ENCODE assay signal across 8 cellular contexts in genomic region chr4:2793920-2794706, GRCh38. TPM values are rescaled to one million over a fixed set of nuclear protein-coding genes. Genes with fewer than 3 reads are reported as not detected.
DNase-seq lines count a peak whose midpoint lies in the region; ATAC-seq and TF ChIP-seq lines count a peak whose summit lies in the region.

No MANE protein-coding gene starts in this region.

- TF ChIP-seq POLR2A in breast epithelium (IDR thresholded peaks at IDR 0.05) (no peak), lower leg skin (IDR thresholded peaks at IDR 0.05) (no peak)

- H3K27ac ChIP-seq in breast epithelium = peak overlapping the region; percentile 87

- no peaks in the 10 kb centered on the region for H3K9me3 Mint-ChIP-seq in type B pancreatic cell

- H3K4me1 ChIP-seq in breast epithelium = peaks cover 19 to 39% of the 10 kb centered on the region in 2 donors

- no peak for ATAC-seq in GM18498 (IDR thresholded peaks at IDR 0.05; ENCODE audit: unreplicated experiment)
- no peak for ATAC-seq in HG02981 (IDR thresholded peaks at IDR 0.05; ENCODE audit: unreplicated experiment)

- no peaks in the 10 kb centered on the region for H3K9me3 ChIP-seq in breast epithelium

- H3K27ac Mint-ChIP-seq in type B pancreatic cell = no peak overlapping the region

- H3K4me1 Mint-ChIP-seq in type B pancreatic cell (ENCODE audit: unreplicated experiment) = no peaks in the 10 kb centered on the region

- H3K27me3 Mint-ChIP-seq in type B pancreatic cell = no peaks in the 10 kb centered on the region

- 13 to 21% methylated on average over 14 of the region's 14 CpGs for WGBS in lower leg skin, 2 donors

- peak overlapping the region; percentile 84 for H3K4me3 Mint-ChIP-seq in type B pancreatic cell

- intact Hi-C loops in breast epithelium (cut with DNase I; ENCODE audit: low total_unique reads) = no loop called here
- intact Hi-C loops in lower leg skin (cut with DNase I; ENCODE audit: low total_unique reads) = no loop called here

- H3K4me3 ChIP-seq in breast epithelium (peak overlapping the region; percentile 72 to 88 (median 79)), lower leg skin (ENCODE audit: low read depth, poor library complexity, severe bottlenecking) (peak overlapping the region; percentile 54)

- H3K36me3 ChIP-seq in breast epithelium = no peaks in the 10 kb centered on the region

- no peaks in the 10 kb centered on the region for H3K36me3 Mint-ChIP-seq in type B pancreatic cell

- DNase-seq in GF-D8 (lab: John Stamatoyannopoulos, UW) (peak; percentile 10), NOMO-1 treated with dmso at 0.1 percent for 144 hours (lab: John Stamatoyannopoulos, UW; ENCODE audit: unreplicated experiment) (peak; percentile 28), breast epithelium (ENCODE audit: low spot score in 2 of 2) (peak; percentile 57 to 59), lower leg skin (ENCODE audit: low spot score in 2 of 2) (peak; percentile 40 to 90), type B pancreatic cell (ENCODE audit: extremely low spot score, unreplicated experiment) (no peak), GDM1 (lab: John Stamatoyannopoulos, UW) (no peak)

- TF ChIP-seq CTCF in breast epithelium (IDR thresholded peaks at IDR 0.05) = peak in 1 of 3 donors; percentile 14
- TF ChIP-seq CTCF in lower leg skin (IDR thresholded peaks at IDR 0.05) = no peak
- no peak for TF ChIP-seq CTCF in type B pancreatic cell (conservative IDR thresholded peaks at IDR 0.05)

- no peaks in the 10 kb centered on the region for H3K27me3 ChIP-seq in breast epithelium

RNA-seq across cellular contexts. Expression of gene SH3BP2, which starts 1.2 kb away (rescaled TPM):
- total RNA-seq in breast epithelium (10 to 100 TPM; 40.5 to 74.8 (median 59.3) TPM), lower leg skin (100 to 1,000 TPM; 106 to 291 (median 178) TPM), type B pancreatic cell (ENCODE audit: low replicate concordance) (31.4 and 45.4 TPM in 2 replicates)

RNA-seq across cellular contexts. Expression of gene TNIP2, which starts 38.0 kb away (rescaled TPM):
- total RNA-seq in breast epithelium = 10 to 100 TPM; 46.4 to 73.4 (median 64.2) TPM
- total RNA-seq in lower leg skin = 10 to 100 TPM; 37.9 to 42.5 (median 40.3) TPM
- total RNA-seq in type B pancreatic cell (ENCODE audit: low replicate concordance) = 25.3 and 26.1 TPM in 2 replicates

RNA-seq across cellular contexts. Expression of gene ADD1, which starts 49.5 kb away (rescaled TPM):
- total RNA-seq in breast epithelium (100 to 1,000 TPM; 161 to 193 (median 181) TPM), lower leg skin (100 to 1,000 TPM; 102 to 153 (median 135) TPM), type B pancreatic cell (ENCODE audit: low replicate concordance) (197 and 235 TPM in 2 replicates)

Comparison
In these comparisons a context has a peak if more than half of its experiments do, and no peak if none do; other contexts are left out.
1. DNase-seq: peak in GF-D8 (single experiment), NOMO-1 treated with dmso at 0.1 percent for 144 hours (single experiment), breast epithelium (2 of 2) and lower leg skin (2 of 2); none in type B pancreatic cell (single experiment) and GDM1 (single experiment).